In the genomic region with DNA sequence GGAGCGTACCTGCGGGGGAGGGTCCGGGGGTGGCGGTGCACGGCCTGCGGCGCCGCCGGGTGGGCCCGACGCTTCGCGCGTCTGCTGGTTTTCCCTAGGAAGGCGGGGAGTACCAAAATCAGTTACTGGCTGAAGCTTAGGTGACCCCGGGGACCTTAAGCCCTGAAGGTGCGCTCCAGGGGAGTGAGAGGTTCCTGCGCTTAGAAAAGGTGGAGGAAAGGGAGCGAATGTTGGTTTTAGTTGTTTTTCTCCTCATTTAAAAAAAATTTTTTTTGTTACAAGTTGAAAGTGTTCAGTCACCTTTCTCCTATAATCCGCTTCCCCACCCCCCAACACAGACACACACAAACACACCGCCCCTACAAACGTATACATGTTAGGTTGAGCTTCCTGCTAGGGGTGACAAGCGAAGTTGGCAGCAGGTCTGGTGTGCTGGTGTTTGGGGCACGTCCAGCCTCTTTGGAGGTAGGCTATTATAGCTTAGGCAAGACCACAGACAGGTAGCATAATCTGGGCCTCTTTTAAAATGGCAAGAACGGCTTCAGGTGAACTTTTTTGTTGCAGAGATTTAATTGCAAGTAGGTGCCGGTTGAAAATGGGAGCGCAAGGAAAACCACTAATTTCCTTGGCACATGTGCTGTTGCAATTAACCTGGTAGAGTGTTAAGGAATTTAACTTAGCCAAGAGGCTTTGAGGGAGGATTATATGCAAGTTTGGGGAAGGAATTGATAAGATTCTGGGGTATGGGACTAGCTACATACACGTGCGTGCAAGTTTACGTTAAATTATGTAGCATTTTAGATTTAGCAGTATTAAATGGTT, we compare ENCODE assay signal across 8 cellular contexts. TPM values are rescaled to one million over a fixed set of nuclear protein-coding genes. Genes with fewer than 3 reads are reported as not detected.
A peak's percentile ranks its signal among the peaks of the same experiment; 100 is the strongest.
DNase-seq lines count a peak whose midpoint lies in the region; ATAC-seq and TF ChIP-seq lines count a peak whose summit lies in the region.

No MANE protein-coding gene starts in this region.

- TF ChIP-seq EP300 in tibial nerve (IDR thresholded peaks at IDR 0.05): no peak

- 3 to 4% methylated on average over 16 to 27 of the region's 30 CpGs for WGBS in tibial nerve, 2 donors

- no peaks in the 10 kb centered on the region for H3K9me3 Mint-ChIP-seq in CD4-positive, CD25-positive, alpha-beta regulatory T cell
- H3K9me3 Mint-ChIP-seq in activated CD8-positive, alpha-beta T cell treated with anti-CD3 and anti-CD28 coated beads for 36 hours: no peaks in the 10 kb centered on the region
- H3K9me3 Mint-ChIP-seq in endothelial cell (ENCODE audit: unreplicated experiment) (no peaks in the 10 kb centered on the region), naive B cell (no peaks in the 10 kb centered on the region)

- TF ChIP-seq POLR2A in tibial nerve (IDR thresholded peaks at IDR 0.05): no peak

- H3K27ac ChIP-seq in CD4-positive, CD25-positive, alpha-beta regulatory T cell (ENCODE audit: insufficient read depth, low read length, poor library complexity, severe bottlenecking): peak overlapping the region; percentile 90
- peak overlapping the region; percentile 92 to 96 (median 93) for H3K27ac ChIP-seq in tibial nerve

- no peaks in the 10 kb centered on the region for H3K36me3 ChIP-seq in CD4-positive, CD25-positive, alpha-beta regulatory T cell (ENCODE audit: control insufficient read depth, insufficient read depth, low read length)
- H3K36me3 ChIP-seq in tibial nerve: no peaks in the 10 kb centered on the region

- intact Hi-C loops in activated CD8-positive, alpha-beta T cell treated with anti-CD3 and anti-CD28 coated beads for 36 hours (cut with micrococcal nuclease): no loop called here

- no peaks in the 10 kb centered on the region for H3K36me3 Mint-ChIP-seq in CD4-positive, CD25-positive, alpha-beta regulatory T cell
- no peaks in the 10 kb centered on the region for H3K36me3 Mint-ChIP-seq in activated CD8-positive, alpha-beta T cell treated with anti-CD3 and anti-CD28 coated beads for 36 hours (ENCODE audit: low read depth)
- H3K36me3 Mint-ChIP-seq in endothelial cell (ENCODE audit: low read depth, unreplicated experiment): no peaks in the 10 kb centered on the region
- H3K36me3 Mint-ChIP-seq in naive B cell: no peaks in the 10 kb centered on the region

- peaks cover 48% of the 10 kb centered on the region for H3K4me1 ChIP-seq in CD4-positive, CD25-positive, alpha-beta regulatory T cell (ENCODE audit: control insufficient read depth, insufficient read depth, low read length, poor library complexity, severe bottlenecking)
- H3K4me1 ChIP-seq in tibial nerve: peaks cover 0 to 65% (median 24%) of the 10 kb centered on the region in 4 donors

- H3K9me3 ChIP-seq in CD4-positive, CD25-positive, alpha-beta regulatory T cell (ENCODE audit: control insufficient read depth in 2 of 2, low read length in 2 of 2): no peaks in the 10 kb centered on the region
- no peaks in the 10 kb centered on the region for H3K9me3 ChIP-seq in tibial nerve

- H3K27me3 ChIP-seq in CD4-positive, CD25-positive, alpha-beta regulatory T cell (ENCODE audit: control insufficient read depth, insufficient read depth, low read length): no peaks in the 10 kb centered on the region
- no peaks in the 10 kb centered on the region for H3K27me3 ChIP-seq in tibial nerve

- no peak for TF ChIP-seq CTCF in activated CD8-positive, alpha-beta T cell treated with anti-CD3 and anti-CD28 coated beads for 36 hours (IDR thresholded peaks at IDR 0.05)
- no peak for TF ChIP-seq CTCF in endothelial cell (IDR thresholded peaks at IDR 0.05; ENCODE audit: unreplicated experiment)
- no peak for TF ChIP-seq CTCF in tibial nerve (IDR thresholded peaks at IDR 0.05)

- no peak overlapping the region for H3K4me3 Mint-ChIP-seq in CD4-positive, CD25-positive, alpha-beta regulatory T cell
- H3K4me3 Mint-ChIP-seq in activated CD8-positive, alpha-beta T cell treated with anti-CD3 and anti-CD28 coated beads for 36 hours: no peak overlapping the region
- H3K4me3 Mint-ChIP-seq in endothelial cell (ENCODE audit: unreplicated experiment): peak overlapping the region; percentile 97
- H3K4me3 Mint-ChIP-seq in naive B cell: no peak overlapping the region

- ATAC-seq in CD4-positive, CD25-positive, alpha-beta regulatory T cell (ENCODE audit: low read depth in 2 of 2): peak in 1 of 2 donors; percentile 9
- peak; percentile 22 for ATAC-seq in GM21528 (IDR thresholded peaks at IDR 0.05; ENCODE audit: low FRiP score, unreplicated experiment)
- peak; percentile 12 for ATAC-seq in activated CD8-positive, alpha-beta T cell treated with anti-CD3 and anti-CD28 coated beads for 36 hours
- peak; percentile 8 to 12 for ATAC-seq in naive B cell (ENCODE audit: low read depth in 2 of 2)
- ATAC-seq in HG03108 (IDR thresholded peaks at IDR 0.05; ENCODE audit: unreplicated experiment): no peak

- H3K4me1 Mint-ChIP-seq in CD4-positive, CD25-positive, alpha-beta regulatory T cell: peaks cover 17 to 48% (median 35%) of the 10 kb centered on the region in 4 donors
- peaks cover 43% of the 10 kb centered on the region for H3K4me1 Mint-ChIP-seq in activated CD8-positive, alpha-beta T cell treated with anti-CD3 and anti-CD28 coated beads for 36 hours (ENCODE audit: low read depth)
- H3K4me1 Mint-ChIP-seq in endothelial cell (ENCODE audit: unreplicated experiment) (peaks cover 24% of the 10 kb centered on the region), naive B cell (peaks cover 26 to 53% (median 42%) of the 10 kb centered on the region in 3 donors)

- CTCF ChIA-PET in activated CD8-positive, alpha-beta T cell treated with anti-CD3 and anti-CD28 coated beads for 36 hours (lab: Charles Lee): interaction anchor here (0.6 to 2.7 kb wide), 5 partner anchors 13 to 97 kb away, joined by 3 to 12 read pairs (median 3); no protein-coding TSS in a partner anchor

- peak; percentile 34 to 82 (median 60) for DNase-seq in CD4-positive, CD25-positive, alpha-beta regulatory T cell
- DNase-seq in NCI-H1105 treated with DMSO at 0.1 percent for 48 hours (lab: John Stamatoyannopoulos, UW) (peak; percentile 30), endothelial cell (ENCODE audit: low spot score) (peak; percentile 13), naive B cell (peak; percentile 38), tibial nerve (ENCODE audit: low spot score in 2 of 2) (peak in 1 of 2 donors; percentile 42)
- DNase-seq in activated CD8-positive, alpha-beta T cell treated with anti-CD3 and anti-CD28 coated beads for 36 hours: peak; percentile 66

- H3K4me3 ChIP-seq in CD4-positive, CD25-positive, alpha-beta regulatory T cell (ENCODE audit: low read depth, low read length): peak overlapping the region; percentile 100
- H3K4me3 ChIP-seq in tibial nerve: peak overlapping the region; percentile 75 to 92 (median 82)

- POLR2A ChIA-PET in activated CD8-positive, alpha-beta T cell treated with anti-CD3 and anti-CD28 coated beads for 36 hours (lab: Charles Lee): interaction anchor here (0.7 to 2.8 kb wide), 10 partner anchors 12 to 87 kb away, joined by 3 to 8 read pairs (median 4); no protein-coding TSS in a partner anchor

- peak overlapping the region; percentile 95 to 98 (median 97) for H3K27ac Mint-ChIP-seq in CD4-positive, CD25-positive, alpha-beta regulatory T cell
- peak overlapping the region; percentile 84 for H3K27ac Mint-ChIP-seq in activated CD8-positive, alpha-beta T cell treated with anti-CD3 and anti-CD28 coated beads for 36 hours
- H3K27ac Mint-ChIP-seq in endothelial cell (ENCODE audit: unreplicated experiment) (peak overlapping the region; percentile 42), naive B cell (peak overlapping the region in 4 of 6 donors; percentile 16 to 98 (median 86))

- no peaks in the 10 kb centered on the region for H3K27me3 Mint-ChIP-seq in CD4-positive, CD25-positive, alpha-beta regulatory T cell
- no peaks in the 10 kb centered on the region for H3K27me3 Mint-ChIP-seq in activated CD8-positive, alpha-beta T cell treated with anti-CD3 and anti-CD28 coated beads for 36 hours
- H3K27me3 Mint-ChIP-seq in endothelial cell (ENCODE audit: unreplicated experiment): no peaks in the 10 kb centered on the region
- H3K27me3 Mint-ChIP-seq in naive B cell: no peaks in the 10 kb centered on the region

RNA-seq across cellular contexts. Expression of a gene that starts 0.9 kb away (rescaled TPM):
- 341 TPM for total RNA-seq in CD4-positive, CD25-positive, alpha-beta regulatory T cell
- polyA plus RNA-seq in CD4-positive, CD25-positive, alpha-beta regulatory T cell: 100 to 1,000 TPM; 368 to 405 (median 380) TPM
- 10 to 100 TPM; 66.8 to 77.0 TPM for total RNA-seq in activated CD8-positive, alpha-beta T cell treated with anti-CD3 and anti-CD28 coated beads for 36 hours
- 125 TPM for total RNA-seq in endothelial cell (ENCODE audit: unreplicated experiment)
- 100 to 1,000 TPM; 322 to 394 (median 366) TPM for polyA plus RNA-seq in naive B cell (ENCODE audit: low read depth in 6 of 6)
- total RNA-seq in tibial nerve: 100 to 1,000 TPM; 208 to 639 (median 443) TPM

Comparison
In these comparisons a context has a peak if more than half of its experiments do, and no peak if none do; other contexts are left out.
1. H3K27ac Mint-ChIP-seq: peak in every context shown above with its lines; median percentile 97 in CD4-positive, CD25-positive, alpha-beta regulatory T cell; 86 in naive B cell; 84 in activated CD8-positive, alpha-beta T cell treated with anti-CD3 and anti-CD28 coated beads for 36 hours; 42 in endothelial cell.